In the genomic region with DNA sequence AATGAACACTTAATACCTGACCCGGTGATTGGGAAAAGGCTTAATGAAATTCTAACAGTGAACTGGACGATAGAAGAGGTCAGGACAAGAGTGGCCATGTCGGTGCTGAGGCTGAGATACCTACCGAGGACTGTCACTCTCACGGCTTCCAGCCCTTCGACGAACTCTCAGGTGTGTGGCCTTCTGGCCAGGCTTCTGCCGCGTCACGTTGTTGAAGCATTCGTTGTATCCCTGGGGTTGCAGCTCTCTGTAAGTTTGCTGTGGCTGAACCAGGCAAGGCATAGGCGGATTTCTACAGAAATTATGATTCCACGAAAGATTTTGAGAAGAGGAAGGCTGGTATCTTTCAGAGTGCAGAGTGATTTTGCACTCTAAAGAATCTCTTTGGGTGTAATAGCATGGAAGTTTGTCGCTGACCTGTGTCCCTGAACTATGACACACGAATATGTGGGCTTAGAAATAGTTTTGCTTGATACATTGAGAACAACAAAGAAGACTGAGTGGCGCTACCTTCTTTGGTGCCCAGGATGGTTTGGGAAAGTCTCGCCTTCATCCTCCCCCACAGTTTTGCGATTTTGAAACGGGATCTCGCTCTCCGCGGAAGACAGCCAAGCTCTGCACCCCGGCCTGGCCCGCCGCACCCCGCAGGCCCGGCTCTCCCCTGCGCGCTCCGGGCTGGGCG, we compare ENCODE assay signal across 8 cellular contexts. TPM values are rescaled to one million over a fixed set of nuclear protein-coding genes. Genes with fewer than 3 reads are reported as not detected.
DNase-seq lines count a peak whose midpoint lies in the region; ATAC-seq lines count a peak whose summit lies in the region.

No MANE protein-coding gene starts in this region.

- peaks cover 17% of the 10 kb centered on the region for H3K4me1 Mint-ChIP-seq in activated CD4-positive, alpha-beta memory T cell treated with anti-CD3 and anti-CD28 coated beads for 36 hours (ENCODE audit: low read depth)
- peaks cover 17% of the 10 kb centered on the region for H3K4me1 Mint-ChIP-seq in stimulated activated naive CD8-positive, alpha-beta T cell treated with anti-CD3 and anti-CD28 coated beads, Interleukin-15, amount 100 ng/mL, for 72 hours

- no peak overlapping the region for H3K27ac Mint-ChIP-seq in activated CD4-positive, alpha-beta memory T cell treated with anti-CD3 and anti-CD28 coated beads for 36 hours
- peak overlapping the region in 1 of 2 donors; percentile 58 for H3K27ac Mint-ChIP-seq in stimulated activated naive CD8-positive, alpha-beta T cell treated with anti-CD3 and anti-CD28 coated beads, Interleukin-15, amount 100 ng/mL, for 72 hours

- no peak overlapping the region for H3K27ac ChIP-seq in iPS DF 6.9 (ENCODE audit: low read length)

- H3K4me3 ChIP-seq in iPS DF 6.9 (ENCODE audit: low read length) = peak overlapping the region; percentile 59; the same call in 1 of the 2 replicates

- H3K36me3 Mint-ChIP-seq in activated CD4-positive, alpha-beta memory T cell treated with anti-CD3 and anti-CD28 coated beads for 36 hours = no peaks in the 10 kb centered on the region

- no peak for ATAC-seq in stimulated activated naive CD8-positive, alpha-beta T cell treated with anti-CD3 and anti-CD28 coated beads, Interleukin-15, amount 100 ng/mL, for 72 hours
- ATAC-seq in HG03378 (IDR thresholded peaks at IDR 0.05; ENCODE audit: unreplicated experiment) = no peak

- H3K36me3 ChIP-seq in iPS DF 6.9 (ENCODE audit: control insufficient read depth, insufficient read depth, low read length) = no peaks in the 10 kb centered on the region

- H3K9me3 Mint-ChIP-seq in activated CD4-positive, alpha-beta memory T cell treated with anti-CD3 and anti-CD28 coated beads for 36 hours = no peaks in the 10 kb centered on the region
- no peaks in the 10 kb centered on the region for H3K9me3 Mint-ChIP-seq in stimulated activated naive CD8-positive, alpha-beta T cell treated with anti-CD3 and anti-CD28 coated beads, Interleukin-15, amount 100 ng/mL, for 72 hours

- intact Hi-C loops in activated CD4-positive, alpha-beta memory T cell treated with anti-CD3 and anti-CD28 coated beads for 36 hours (cut with micrococcal nuclease) = no loop called here

- POLR2A ChIA-PET in activated CD4-positive, alpha-beta memory T cell treated with anti-CD3 and anti-CD28 coated beads for 36 hours (lab: Charles Lee) = no interaction called here

- CTCF ChIA-PET in activated CD4-positive, alpha-beta memory T cell treated with anti-CD3 and anti-CD28 coated beads for 36 hours (lab: Charles Lee) = no interaction called here

- peak overlapping the region; percentile 64 for H3K4me3 Mint-ChIP-seq in activated CD4-positive, alpha-beta memory T cell treated with anti-CD3 and anti-CD28 coated beads for 36 hours
- peak overlapping the region; percentile 62 to 73 for H3K4me3 Mint-ChIP-seq in stimulated activated naive CD8-positive, alpha-beta T cell treated with anti-CD3 and anti-CD28 coated beads, Interleukin-15, amount 100 ng/mL, for 72 hours

- no peaks in the 10 kb centered on the region for H3K9me3 ChIP-seq in iPS DF 6.9 (ENCODE audit: control insufficient read depth, insufficient read depth, low read length)

- WGBS in iPS DF 6.9 (ENCODE audit: insufficient coverage, insufficient read length) = no CpG with 5 or more reads among the region's 31 CpGs

- H3K27me3 Mint-ChIP-seq in activated CD4-positive, alpha-beta memory T cell treated with anti-CD3 and anti-CD28 coated beads for 36 hours = peaks cover 21% of the 10 kb centered on the region
- H3K27me3 Mint-ChIP-seq in stimulated activated naive CD8-positive, alpha-beta T cell treated with anti-CD3 and anti-CD28 coated beads, Interleukin-15, amount 100 ng/mL, for 72 hours = peaks cover 33% of the 10 kb centered on the region

- peaks cover 2% of the 10 kb centered on the region; the same call in 1 of the 2 replicates for H3K27me3 ChIP-seq in iPS DF 6.9 (ENCODE audit: control insufficient read depth, insufficient read depth, low read length)

- DNase-seq in NCI-H510A treated with DMSO at 0.1 percent for 48 hours (lab: John Stamatoyannopoulos, UW) (peak; percentile 53), NCI-H510A (lab: John Stamatoyannopoulos, UW) (no peak), iPS DF 6.9 (ENCODE audit: low read depth, low spot score) (no peak), ecto neural progenitor cell (ENCODE audit: low spot score) (no peak), epidermal melanocyte (ENCODE audit: insufficient read length, low spot score) (no peak)
- DNase-seq in activated CD4-positive, alpha-beta memory T cell treated with anti-CD3 and anti-CD28 coated beads for 36 hours = no peak
- DNase-seq in stimulated activated naive CD8-positive, alpha-beta T cell treated with anti-CD3 and anti-CD28 coated beads, Interleukin-15, amount 100 ng/mL, for 72 hours = no peak

- H3K4me1 ChIP-seq in iPS DF 6.9 (ENCODE audit: control insufficient read depth, insufficient read depth, low read length) = no peaks in the 10 kb centered on the region; the same call in 1 of the 2 replicates

RNA-seq across cellular contexts. Expression of a gene that starts 0.4 kb away (rescaled TPM):
- 1 to 10 TPM in 1 of 2 experiments, under 1 TPM in 1; 0.44 to 1.1 TPM for total RNA-seq in activated CD4-positive, alpha-beta memory T cell treated with anti-CD3 and anti-CD28 coated beads for 36 hours

RNA-seq across cellular contexts. Expression of a gene that starts 45.8 kb away (rescaled TPM):
- total RNA-seq in activated CD4-positive, alpha-beta memory T cell treated with anti-CD3 and anti-CD28 coated beads for 36 hours = not detected

RNA-seq across cellular contexts. Expression of a gene that starts 50.8 kb away (rescaled TPM):
- total RNA-seq in activated CD4-positive, alpha-beta memory T cell treated with anti-CD3 and anti-CD28 coated beads for 36 hours = 1 to 10 TPM; 2.9 TPM
